In the genomic region with DNA sequence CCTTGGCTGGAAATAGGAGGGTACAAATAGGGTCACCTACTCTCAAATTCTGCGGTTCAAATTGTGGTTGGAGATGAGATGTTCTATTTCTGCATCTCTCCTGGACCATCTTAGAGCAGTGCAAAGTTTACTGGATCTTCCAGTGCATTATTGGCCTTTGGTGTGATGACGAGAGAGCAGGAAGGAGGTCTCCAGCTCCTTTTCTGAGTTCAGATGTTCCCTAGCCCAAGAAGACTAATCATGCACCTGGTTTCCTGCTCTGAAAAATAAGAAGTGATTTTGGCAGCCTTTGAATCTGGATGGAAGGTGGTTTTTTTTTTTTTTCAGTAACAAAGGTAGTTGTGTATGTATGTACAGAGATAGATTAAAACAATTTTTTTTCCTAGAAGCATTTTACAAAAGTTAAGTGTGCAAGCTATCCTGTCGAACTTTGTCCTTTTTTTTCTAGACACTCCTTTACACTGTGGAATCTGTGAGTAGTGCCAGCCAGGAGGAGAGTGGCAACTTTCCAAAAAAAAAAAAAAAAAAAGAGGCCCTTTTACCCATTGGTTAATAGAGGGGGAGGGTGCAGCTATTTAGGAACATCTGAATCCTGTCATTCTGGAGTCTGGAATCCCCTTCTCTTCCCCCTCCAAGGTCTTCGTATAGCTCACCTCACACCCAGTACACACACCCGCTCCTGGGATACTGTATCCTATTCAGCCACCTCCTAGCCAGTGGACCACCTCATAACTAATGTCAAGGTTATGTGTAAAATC, we compare ENCODE assay signal across 1 cellular context.
TF ChIP-seq lines count a peak whose summit lies in the region.

No MANE protein-coding gene starts in this region.

TF ChIP-seq in GM23338, 12 proteins besides CTCF, POLR2A, EP300 and RAD21:
- TF ChIP-seq, protein P1, sequence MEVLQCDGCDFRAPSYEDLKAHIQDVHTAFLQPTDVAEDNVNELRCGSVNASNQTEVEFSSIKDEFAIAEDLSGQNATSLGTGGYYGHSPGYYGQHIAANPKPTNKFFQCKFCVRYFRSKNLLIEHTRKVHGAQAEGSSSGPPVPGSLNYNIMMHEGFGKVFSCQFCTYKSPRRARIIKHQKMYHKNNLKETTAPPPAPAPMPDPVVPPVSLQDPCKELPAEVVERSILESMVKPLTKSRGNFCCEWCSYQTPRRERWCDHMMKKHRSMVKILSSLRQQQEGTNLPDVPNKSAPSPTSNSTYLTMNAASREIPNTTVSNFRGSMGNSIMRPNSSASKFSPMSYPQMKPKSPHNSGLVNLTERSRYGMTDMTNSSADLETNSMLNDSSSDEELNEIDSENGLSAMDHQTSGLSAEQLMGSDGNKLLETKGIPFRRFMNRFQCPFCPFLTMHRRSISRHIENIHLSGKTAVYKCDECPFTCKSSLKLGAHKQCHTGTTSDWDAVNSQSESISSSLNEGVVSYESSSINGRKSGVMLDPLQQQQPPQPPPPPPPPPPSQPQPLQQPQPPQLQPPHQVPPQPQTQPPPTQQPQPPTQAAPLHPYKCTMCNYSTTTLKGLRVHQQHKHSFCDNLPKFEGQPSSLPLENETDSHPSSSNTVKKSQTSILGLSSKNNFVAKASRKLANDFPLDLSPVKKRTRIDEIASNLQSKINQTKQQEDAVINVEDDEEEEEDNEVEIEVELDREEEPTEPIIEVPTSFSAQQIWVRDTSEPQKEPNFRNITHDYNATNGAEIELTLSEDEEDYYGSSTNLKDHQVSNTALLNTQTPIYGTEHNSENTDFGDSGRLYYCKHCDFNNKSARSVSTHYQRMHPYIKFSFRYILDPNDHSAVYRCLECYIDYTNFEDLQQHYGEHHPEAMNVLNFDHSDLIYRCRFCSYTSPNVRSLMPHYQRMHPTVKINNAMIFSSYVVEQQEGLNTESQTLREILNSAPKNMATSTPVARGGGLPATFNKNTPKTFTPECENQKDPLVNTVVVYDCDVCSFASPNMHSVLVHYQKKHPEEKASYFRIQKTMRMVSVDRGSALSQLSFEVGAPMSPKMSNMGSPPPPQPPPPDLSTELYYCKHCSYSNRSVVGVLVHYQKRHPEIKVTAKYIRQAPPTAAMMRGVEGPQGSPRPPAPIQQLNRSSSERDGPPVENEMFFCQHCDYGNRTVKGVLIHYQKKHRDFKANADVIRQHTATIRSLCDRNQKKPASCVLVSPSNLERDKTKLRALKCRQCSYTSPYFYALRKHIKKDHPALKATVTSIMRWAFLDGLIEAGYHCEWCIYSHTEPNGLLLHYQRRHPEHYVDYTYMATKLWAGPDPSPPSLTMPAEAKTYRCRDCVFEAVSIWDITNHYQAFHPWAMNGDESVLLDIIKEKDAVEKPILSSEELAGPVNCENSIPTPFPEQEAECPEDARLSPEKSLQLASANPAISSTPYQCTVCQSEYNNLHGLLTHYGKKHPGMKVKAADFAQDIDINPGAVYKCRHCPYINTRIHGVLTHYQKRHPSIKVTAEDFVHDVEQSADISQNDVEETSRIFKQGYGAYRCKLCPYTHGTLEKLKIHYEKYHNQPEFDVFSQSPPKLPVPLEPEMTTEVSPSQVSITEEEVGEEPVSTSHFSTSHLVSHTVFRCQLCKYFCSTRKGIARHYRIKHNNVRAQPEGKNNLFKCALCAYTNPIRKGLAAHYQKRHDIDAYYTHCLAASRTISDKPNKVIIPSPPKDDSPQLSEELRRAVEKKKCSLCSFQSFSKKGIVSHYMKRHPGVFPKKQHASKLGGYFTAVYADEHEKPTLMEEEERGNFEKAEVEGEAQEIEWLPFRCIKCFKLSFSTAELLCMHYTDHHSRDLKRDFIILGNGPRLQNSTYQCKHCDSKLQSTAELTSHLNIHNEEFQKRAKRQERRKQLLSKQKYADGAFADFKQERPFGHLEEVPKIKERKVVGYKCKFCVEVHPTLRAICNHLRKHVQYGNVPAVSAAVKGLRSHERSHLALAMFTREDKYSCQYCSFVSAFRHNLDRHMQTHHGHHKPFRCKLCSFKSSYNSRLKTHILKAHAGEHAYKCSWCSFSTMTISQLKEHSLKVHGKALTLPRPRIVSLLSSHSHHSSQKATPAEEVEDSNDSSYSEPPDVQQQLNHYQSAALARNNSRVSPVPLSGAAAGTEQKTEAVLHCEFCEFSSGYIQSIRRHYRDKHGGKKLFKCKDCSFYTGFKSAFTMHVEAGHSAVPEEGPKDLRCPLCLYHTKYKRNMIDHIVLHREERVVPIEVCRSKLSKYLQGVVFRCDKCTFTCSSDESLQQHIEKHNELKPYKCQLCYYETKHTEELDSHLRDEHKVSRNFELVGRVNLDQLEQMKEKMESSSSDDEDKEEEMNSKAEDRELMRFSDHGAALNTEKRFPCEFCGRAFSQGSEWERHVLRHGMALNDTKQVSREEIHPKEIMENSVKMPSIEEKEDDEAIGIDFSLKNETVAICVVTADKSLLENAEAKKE (CRISPR knock-in tag; IDR thresholded peaks at IDR 0.05): no peak
- TF ChIP-seq POLR2AphosphoS5 (IDR thresholded peaks at IDR 0.05; ENCODE audit: low read depth): no peak
- TF ChIP-seq, protein P2, sequence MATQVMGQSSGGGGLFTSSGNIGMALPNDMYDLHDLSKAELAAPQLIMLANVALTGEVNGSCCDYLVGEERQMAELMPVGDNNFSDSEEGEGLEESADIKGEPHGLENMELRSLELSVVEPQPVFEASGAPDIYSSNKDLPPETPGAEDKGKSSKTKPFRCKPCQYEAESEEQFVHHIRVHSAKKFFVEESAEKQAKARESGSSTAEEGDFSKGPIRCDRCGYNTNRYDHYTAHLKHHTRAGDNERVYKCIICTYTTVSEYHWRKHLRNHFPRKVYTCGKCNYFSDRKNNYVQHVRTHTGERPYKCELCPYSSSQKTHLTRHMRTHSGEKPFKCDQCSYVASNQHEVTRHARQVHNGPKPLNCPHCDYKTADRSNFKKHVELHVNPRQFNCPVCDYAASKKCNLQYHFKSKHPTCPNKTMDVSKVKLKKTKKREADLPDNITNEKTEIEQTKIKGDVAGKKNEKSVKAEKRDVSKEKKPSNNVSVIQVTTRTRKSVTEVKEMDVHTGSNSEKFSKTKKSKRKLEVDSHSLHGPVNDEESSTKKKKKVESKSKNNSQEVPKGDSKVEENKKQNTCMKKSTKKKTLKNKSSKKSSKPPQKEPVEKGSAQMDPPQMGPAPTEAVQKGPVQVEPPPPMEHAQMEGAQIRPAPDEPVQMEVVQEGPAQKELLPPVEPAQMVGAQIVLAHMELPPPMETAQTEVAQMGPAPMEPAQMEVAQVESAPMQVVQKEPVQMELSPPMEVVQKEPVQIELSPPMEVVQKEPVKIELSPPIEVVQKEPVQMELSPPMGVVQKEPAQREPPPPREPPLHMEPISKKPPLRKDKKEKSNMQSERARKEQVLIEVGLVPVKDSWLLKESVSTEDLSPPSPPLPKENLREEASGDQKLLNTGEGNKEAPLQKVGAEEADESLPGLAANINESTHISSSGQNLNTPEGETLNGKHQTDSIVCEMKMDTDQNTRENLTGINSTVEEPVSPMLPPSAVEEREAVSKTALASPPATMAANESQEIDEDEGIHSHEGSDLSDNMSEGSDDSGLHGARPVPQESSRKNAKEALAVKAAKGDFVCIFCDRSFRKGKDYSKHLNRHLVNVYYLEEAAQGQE (IDR thresholded peaks at IDR 0.05; ENCODE audit: unreplicated experiment): no peak
- TF ChIP-seq ZNF331 (CRISPR knock-in tag; IDR thresholded peaks at IDR 0.05; ENCODE audit: low read depth): no peak
- no peak for TF ChIP-seq NANOG (IDR thresholded peaks at IDR 0.05; ENCODE audit: borderline replicate concordance)
- no peak for TF ChIP-seq CREB1 (CRISPR knock-in tag; IDR thresholded peaks at IDR 0.05; ENCODE audit: low read depth)
- TF ChIP-seq JUNB (IDR thresholded peaks at IDR 0.05; ENCODE audit: unreplicated experiment): no peak
- no peak for TF ChIP-seq EZH2phosphoT487 (IDR thresholded peaks at IDR 0.05; ENCODE audit: unreplicated experiment)
- TF ChIP-seq, protein P3, sequence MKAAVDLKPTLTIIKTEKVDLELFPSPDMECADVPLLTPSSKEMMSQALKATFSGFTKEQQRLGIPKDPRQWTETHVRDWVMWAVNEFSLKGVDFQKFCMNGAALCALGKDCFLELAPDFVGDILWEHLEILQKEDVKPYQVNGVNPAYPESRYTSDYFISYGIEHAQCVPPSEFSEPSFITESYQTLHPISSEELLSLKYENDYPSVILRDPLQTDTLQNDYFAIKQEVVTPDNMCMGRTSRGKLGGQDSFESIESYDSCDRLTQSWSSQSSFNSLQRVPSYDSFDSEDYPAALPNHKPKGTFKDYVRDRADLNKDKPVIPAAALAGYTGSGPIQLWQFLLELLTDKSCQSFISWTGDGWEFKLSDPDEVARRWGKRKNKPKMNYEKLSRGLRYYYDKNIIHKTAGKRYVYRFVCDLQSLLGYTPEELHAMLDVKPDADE (IDR thresholded peaks at IDR 0.05): no peak
- TF ChIP-seq STAT1 (IDR thresholded peaks at IDR 0.05; ENCODE audit: unreplicated experiment): no peak
- no peak for TF ChIP-seq ZNF114 (CRISPR knock-in tag; IDR thresholded peaks at IDR 0.05)
- TF ChIP-seq EZH2 (IDR thresholded peaks at IDR 0.05; ENCODE audit: low read depth, unreplicated experiment): no peak
